Comparison of ENCODE assay signal across 25 cellular contexts in genomic region chr18:39773656-39774055, GRCh38.
"Had no signal": no experiment of that assay in that cellular context is flagged by ENCODE, and none has a peak within 500 bp of the region (broad histone marks: within the 10 kb centered on the region; RNA-seq: fewer than 3 reads in every experiment).

No MANE protein-coding gene starts in this region.

- DNase-seq: activated B cell treated with CpG ODN at 0.5 μM for 24 hours; activated CD4-positive, alpha-beta T cell treated with anti-CD3 and anti-CD28 coated beads for 36 hours; activated CD4-positive, alpha-beta T cell treated with anti-CD3 and anti-CD28 coated beads, Interleukin-2, amount 50 U/mL, for 48 hours; activated CD8-positive, alpha-beta memory T cell treated with anti-CD3 and anti-CD28 coated beads, Interleukin-2, amount 50 U/mL, for 48 hours; activated naive CD4-positive, alpha-beta T cell treated with Interleukin-2 at 50 U/mL for 16 hours; activated naive CD8-positive, alpha-beta T cell treated with anti-CD3 and anti-CD28 coated beads for 36 hours; activated T-cell treated with anti-CD3 and anti-CD28 coated beads, Interleukin-2, amount 50 U/mL, for 4 hours; cortex of kidney; glutamatergic neuron; hypothalamus; left cardiac atrium; midbrain; natural killer cell; ovary; psoas muscle; right cardiac atrium; stimulated activated CD4-positive, alpha-beta T cell treated with anti-CD3 and anti-CD28 coated beads, Interleukin-1b, Interleukin-23, amount 100 ng/mL, for 48 hours; stimulated activated naive CD8-positive, alpha-beta T cell treated with anti-CD3 and anti-CD28 coated beads, Interleukin-15, amount 100 ng/mL, for 72 hours; T-cell; tibial artery had no signal

- H3K4me3 ChIP-seq: ovary, psoas muscle, skin epidermis, tibial artery had no signal

- H3K4me1 Mint-ChIP-seq: activated B cell treated with CpG ODN at 0.5 μM for 24 hours; activated CD4-positive, alpha-beta T cell treated with anti-CD3 and anti-CD28 coated beads for 36 hours; activated naive CD8-positive, alpha-beta T cell treated with anti-CD3 and anti-CD28 coated beads for 36 hours; natural killer cell; stimulated activated effector memory CD8-positive, alpha-beta T cell treated with anti-CD3 and anti-CD28 coated beads, Interleukin-12 subunit alpha, Interleukin-12 subunit beta, amount 100 ng/mL, for 72 hours; stimulated activated naive CD8-positive, alpha-beta T cell treated with anti-CD3 and anti-CD28 coated beads, Interleukin-15, amount 100 ng/mL, for 72 hours; T-cell had no signal

- H3K4me3 Mint-ChIP-seq: activated B cell treated with CpG ODN at 0.5 μM for 24 hours; activated CD4-positive, alpha-beta T cell treated with anti-CD3 and anti-CD28 coated beads for 36 hours; activated naive CD8-positive, alpha-beta T cell treated with anti-CD3 and anti-CD28 coated beads for 36 hours; activated T-cell treated with anti-CD3 and anti-CD28 coated beads, Interleukin-2, amount 50 U/mL, for 4 hours; natural killer cell; stimulated activated effector memory CD8-positive, alpha-beta T cell treated with anti-CD3 and anti-CD28 coated beads, Interleukin-12 subunit alpha, Interleukin-12 subunit beta, amount 100 ng/mL, for 72 hours; stimulated activated naive CD8-positive, alpha-beta T cell treated with anti-CD3 and anti-CD28 coated beads, Interleukin-15, amount 100 ng/mL, for 72 hours; T-cell; T-helper 2 cell treated with Interferon-gamma antibody and Interleukin-4, amounts not matched to agents 5 μg/mL and 100 μg/mL, for 36 hours had no signal

- H3K36me3 ChIP-seq: neutrophil, ovary, tibial artery had no signal

- H3K27me3 ChIP-seq: neutrophil, ovary, tibial artery had no signal

- H3K36me3 Mint-ChIP-seq: activated naive CD8-positive, alpha-beta T cell treated with anti-CD3 and anti-CD28 coated beads for 36 hours; natural killer cell; stimulated activated effector memory CD8-positive, alpha-beta T cell treated with anti-CD3 and anti-CD28 coated beads, Interleukin-12 subunit alpha, Interleukin-12 subunit beta, amount 100 ng/mL, for 72 hours; T-cell had no signal

- H3K27me3 Mint-ChIP-seq: activated B cell treated with CpG ODN at 0.5 μM for 24 hours; activated CD4-positive, alpha-beta T cell treated with anti-CD3 and anti-CD28 coated beads for 36 hours; activated naive CD8-positive, alpha-beta T cell treated with anti-CD3 and anti-CD28 coated beads for 36 hours; stimulated activated naive CD8-positive, alpha-beta T cell treated with anti-CD3 and anti-CD28 coated beads, Interleukin-15, amount 100 ng/mL, for 72 hours; T-cell had no signal

- H3K9me3 ChIP-seq: neutrophil, ovary, psoas muscle, tibial artery had no signal

- ATAC-seq: activated CD4-positive, alpha-beta T cell treated with anti-CD3 and anti-CD28 coated beads for 36 hours; activated T-cell treated with anti-CD3 and anti-CD28 coated beads, Interleukin-2, amount 50 U/mL, for 4 hours; esophagus mucosa; left cardiac atrium; natural killer cell; psoas muscle; right cardiac atrium; stimulated activated effector memory CD8-positive, alpha-beta T cell treated with anti-CD3 and anti-CD28 coated beads, Interleukin-12 subunit alpha, Interleukin-12 subunit beta, amount 100 ng/mL, for 72 hours; stimulated activated naive CD8-positive, alpha-beta T cell treated with anti-CD3 and anti-CD28 coated beads, Interleukin-15, amount 100 ng/mL, for 72 hours; T-cell had no signal

- H3K27ac Mint-ChIP-seq: activated B cell treated with CpG ODN at 0.5 μM for 24 hours; activated CD4-positive, alpha-beta T cell treated with anti-CD3 and anti-CD28 coated beads for 36 hours; activated naive CD8-positive, alpha-beta T cell treated with anti-CD3 and anti-CD28 coated beads for 36 hours; natural killer cell; stimulated activated effector memory CD8-positive, alpha-beta T cell treated with anti-CD3 and anti-CD28 coated beads, Interleukin-12 subunit alpha, Interleukin-12 subunit beta, amount 100 ng/mL, for 72 hours; stimulated activated naive CD8-positive, alpha-beta T cell treated with anti-CD3 and anti-CD28 coated beads, Interleukin-15, amount 100 ng/mL, for 72 hours; T-cell; T-helper 2 cell treated with Interferon-gamma antibody and Interleukin-4, amounts not matched to agents 5 μg/mL and 100 μg/mL, for 36 hours had no signal
